In genomic region chr2:37768491-37768925, GRCh38 we compare ENCODE assay signal across 8 cellular contexts.
DNase-seq lines count a peak whose midpoint lies in the region; ATAC-seq, FAIRE-seq and TF ChIP-seq lines count a peak whose summit lies in the region.

No MANE protein-coding gene starts in this region.

- WGBS in stomach, 5 donors = 26 to 57% (median 32%) methylated on average over 4 of the region's 4 CpGs

- peak; percentile 79 for FAIRE-seq in H54 (lab: Jason Lieb, UNC)

- no peak for TF ChIP-seq CTCF in stomach (IDR thresholded peaks at IDR 0.05)

- H3K4me1 ChIP-seq in adipocyte (ENCODE audit: control insufficient read depth, insufficient read depth, low read length) = peaks cover 71% of the 10 kb centered on the region
- H3K4me1 ChIP-seq in stomach = peaks cover 0 to 24% (median 12%) of the 10 kb centered on the region in 4 donors

- peak; percentile 50 for DNase-seq in H54 (ENCODE audit: insufficient read length, low spot score)
- peak; percentile 91 for DNase-seq in adipocyte (ENCODE audit: low read depth)
- DNase-seq in hepatic stellate cell (ENCODE audit: low spot score) = peak; percentile 77
- DNase-seq in stomach = peak; percentile 29
- no peak for DNase-seq in head of caudate nucleus
- DNase-seq in NK-92 (lab: John Stamatoyannopoulos, UW; ENCODE audit: unreplicated experiment) = no peak
- no peak for DNase-seq in NCI-H187 (lab: John Stamatoyannopoulos, UW)

- H3K36me3 ChIP-seq in adipocyte (ENCODE audit: control insufficient read depth, insufficient read depth, low read length, severe bottlenecking) (no peaks in the 10 kb centered on the region), stomach (no peaks in the 10 kb centered on the region)

- no peak for ATAC-seq in HG03342 (IDR thresholded peaks at IDR 0.05; ENCODE audit: unreplicated experiment)

- intact Hi-C loops in stomach (cut with DNase I; ENCODE audit: low total_unique reads) = no loop called here
- intact Hi-C loops in head of caudate nucleus (cut with DNase I) = no loop called here

- peak overlapping the region; percentile 89 for H3K9ac ChIP-seq in adipocyte (ENCODE audit: low read length)

- TF ChIP-seq POLR2A in H54 (IDR thresholded peaks at IDR 0.05; ENCODE audit: low read depth, low read length) (no peak), stomach (IDR thresholded peaks at IDR 0.05) (no peak)

- H3K9me3 ChIP-seq in adipocyte (ENCODE audit: control insufficient read depth, low read length) (no peaks in the 10 kb centered on the region), stomach (no peaks in the 10 kb centered on the region)

- H3K27me3 ChIP-seq in adipocyte (replicated peaks; ENCODE audit: control insufficient read depth, insufficient read depth, low read length) = no peaks in the 10 kb centered on the region
- H3K27me3 ChIP-seq in stomach = no peaks in the 10 kb centered on the region

- TF ChIP-seq EP300 in stomach (IDR thresholded peaks at IDR 0.05) = no peak

- H3K4me3 ChIP-seq in adipocyte (ENCODE audit: low read length) = no peak overlapping the region
- no peak overlapping the region for H3K4me3 ChIP-seq in stomach

- H3K27ac ChIP-seq in stomach = peak overlapping the region in 4 of 5 donors; percentile 24 to 61 (median 49)

Comparison
In these comparisons a context has a peak if more than half of its experiments do, and no peak if none do; other contexts are left out.
1. DNase-seq: peak in H54 (single experiment), adipocyte (single experiment), hepatic stellate cell (single experiment) and stomach (single experiment); none in head of caudate nucleus (0 of 42), NK-92 (single experiment) and NCI-H187 (0 of 2).